ENCODE assay signal across 8 cellular contexts in the genomic region with DNA sequence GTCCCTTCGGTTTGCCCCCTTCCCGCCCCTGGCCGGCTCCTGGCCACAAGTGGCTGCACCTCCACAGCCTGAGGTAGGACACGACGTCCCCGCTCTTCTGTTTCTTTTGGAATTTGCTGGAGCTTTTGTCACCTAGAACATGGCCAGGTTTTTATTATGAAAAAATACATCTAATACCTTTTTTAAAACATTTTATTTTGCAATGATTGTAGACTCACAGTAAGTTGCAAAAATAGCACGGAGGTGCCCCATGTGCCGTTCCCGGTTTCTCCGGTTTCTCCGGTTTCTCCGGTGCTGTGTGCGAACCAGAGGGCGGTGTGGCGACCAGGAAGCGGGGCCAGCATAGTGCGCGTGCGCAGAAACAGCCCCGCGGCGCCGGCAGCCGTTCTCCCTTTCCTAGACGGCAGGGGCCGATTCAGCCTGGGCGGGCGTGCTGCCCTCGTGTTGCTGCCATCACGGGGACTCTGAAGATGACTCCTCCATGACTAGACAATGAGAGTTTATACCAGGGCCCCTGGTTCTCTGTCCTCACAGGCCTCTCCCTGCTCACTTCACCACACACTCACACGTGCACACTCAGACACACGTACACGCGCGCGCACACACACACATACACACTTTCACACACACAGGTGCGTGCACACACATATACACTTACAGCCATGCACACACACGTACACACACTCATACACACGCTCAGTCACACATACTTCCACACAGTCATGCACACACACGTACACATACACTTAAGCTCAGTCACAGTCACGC.
DNase-seq lines count a peak whose midpoint lies in the region; ATAC-seq and TF ChIP-seq lines count a peak whose summit lies in the region.

No MANE protein-coding gene starts in this region.

- H3K4me3 Mint-ChIP-seq in naive B cell, result peak overlapping the region; percentile 70 to 97 (median 90)
- H3K4me3 Mint-ChIP-seq in stimulated activated memory B cell treated with anti-CD40 and anti-IgM and Interleukin-4, amounts not matched to agents 10 μg/mL and 1 μg/mL and 100 μg/mL, for 72 hours, result peak overlapping the region; percentile 82

- H3K9me3 Mint-ChIP-seq in naive B cell, result no peaks in the 10 kb centered on the region
- H3K9me3 Mint-ChIP-seq in stimulated activated memory B cell treated with anti-CD40 and anti-IgM and Interleukin-4, amounts not matched to agents 10 μg/mL and 1 μg/mL and 100 μg/mL, for 72 hours, result peaks cover 3% of the 10 kb centered on the region

- POLR2A ChIA-PET in OCI-LY7 (lab: Charles Lee), result no interaction called here

- H3K27ac Mint-ChIP-seq in naive B cell, result peak overlapping the region; percentile 14 to 98 (median 76)
- H3K27ac Mint-ChIP-seq in stimulated activated memory B cell treated with anti-CD40 and anti-IgM and Interleukin-4, amounts not matched to agents 10 μg/mL and 1 μg/mL and 100 μg/mL, for 72 hours, result peak overlapping the region; percentile 55

- intact Hi-C loops in OCI-LY7 (cut with micrococcal nuclease; ENCODE audit: unreplicated experiment), result loop anchor here (10.0 kb wide), 1 partner anchor 344 kb away; no protein-coding TSS in a partner anchor

- H3K9me3 ChIP-seq in OCI-LY7 (ENCODE audit: low read length) (no peaks in the 10 kb centered on the region), esophagus (ENCODE audit: control insufficient read depth in 2 of 2, insufficient read depth in 1 of 2, low read depth in 1 of 2, low read length in 1 of 2) (no peaks in the 10 kb centered on the region)

- peak overlapping the region; percentile 69 for H3K4me2 ChIP-seq in OCI-LY7 (ENCODE audit: low read length)

- H3K27me3 ChIP-seq in esophagus (ENCODE audit: control insufficient read depth in 1 of 2, insufficient read depth in 2 of 2, low read length in 2 of 2), result no peaks in the 10 kb centered on the region

- H3K9me2 ChIP-seq in OCI-LY7 (ENCODE audit: insufficient read depth, low read length), result no peaks in the 10 kb centered on the region

- peak; percentile 72 for DNase-seq in OCI-LY7 (ENCODE audit: low spot score)
- peak; percentile 71 for DNase-seq in activated T-cell treated with anti-CD3 and anti-CD28 coated beads for 4 hours
- DNase-seq in naive B cell, result peak; percentile 76
- DNase-seq in NCI-H1694 (lab: John Stamatoyannopoulos, UW), result no peak

- peaks cover 25% of the 10 kb centered on the region for H3K4me1 ChIP-seq in OCI-LY7 (ENCODE audit: insufficient read depth, low read length, poor library complexity, severe bottlenecking)
- H3K4me1 ChIP-seq in esophagus (ENCODE audit: control insufficient read depth in 2 of 2, insufficient read depth in 2 of 2, low read length in 1 of 2), result peaks cover 3 to 23% of the 10 kb centered on the region in 2 donors

- TF ChIP-seq CTCF in OCI-LY7 (conservative IDR thresholded peaks at IDR 0.05; ENCODE audit: low read length), result 0 out of 2 replicates have a peak, but pooled peaks have one; percentile 17

- H3K36me3 Mint-ChIP-seq in naive B cell, result no peaks in the 10 kb centered on the region
- H3K36me3 Mint-ChIP-seq in stimulated activated memory B cell treated with anti-CD40 and anti-IgM and Interleukin-4, amounts not matched to agents 10 μg/mL and 1 μg/mL and 100 μg/mL, for 72 hours, result no peaks in the 10 kb centered on the region

- 23 to 24% methylated on average over 41 of the region's 41 CpGs for WGBS in esophagus, 2 donors

- peak overlapping the region; percentile 85 for H2AFZ ChIP-seq in OCI-LY7 (ENCODE audit: low read length)

- H3K4me3 ChIP-seq in OCI-LY7 (ENCODE audit: low read depth, low read length, poor library complexity, severe bottlenecking) (peak overlapping the region; percentile 63), esophagus (ENCODE audit: low read depth in 1 of 2, low read length in 2 of 2) (peak overlapping the region in 1 of 2 donors; percentile 26)

- no peaks in the 10 kb centered on the region for H4K20me1 ChIP-seq in OCI-LY7 (ENCODE audit: insufficient read depth, low read length)

- peaks cover 6 to 13% (median 8%) of the 10 kb centered on the region in 3 donors for H3K27me3 Mint-ChIP-seq in naive B cell
- H3K27me3 Mint-ChIP-seq in stimulated activated memory B cell treated with anti-CD40 and anti-IgM and Interleukin-4, amounts not matched to agents 10 μg/mL and 1 μg/mL and 100 μg/mL, for 72 hours, result no peaks in the 10 kb centered on the region

- H3K27ac ChIP-seq in OCI-LY7 (ENCODE audit: low read depth, low read length, poor library complexity, severe bottlenecking) (no peak overlapping the region), esophagus (ENCODE audit: low read depth in 2 of 2, low read length in 1 of 2) (peak overlapping the region; percentile 58 to 87)

- CTCF ChIA-PET in OCI-LY7 (lab: Charles Lee; ENCODE audit: unreplicated experiment), result no interaction called here

- H3K4me1 Mint-ChIP-seq in naive B cell, result peaks cover 30 to 41% (median 41%) of the 10 kb centered on the region in 3 donors
- peaks cover 42% of the 10 kb centered on the region for H3K4me1 Mint-ChIP-seq in stimulated activated memory B cell treated with anti-CD40 and anti-IgM and Interleukin-4, amounts not matched to agents 10 μg/mL and 1 μg/mL and 100 μg/mL, for 72 hours

- peak; percentile 52 for ATAC-seq in GM18505 (IDR thresholded peaks at IDR 0.05; ENCODE audit: unreplicated experiment)
- ATAC-seq in HG03565 (IDR thresholded peaks at IDR 0.05; ENCODE audit: unreplicated experiment), result peak; percentile 51
- peak; percentile 45 to 63 for ATAC-seq in naive B cell (ENCODE audit: low read depth in 2 of 2)
- peak; percentile 49 for ATAC-seq in stimulated activated memory B cell treated with anti-CD40 and anti-IgM and Interleukin-4, amounts not matched to agents 10 μg/mL and 1 μg/mL and 100 μg/mL, for 72 hours

- peak; percentile 52 for TF ChIP-seq POLR2A in GM18505 (IDR thresholded peaks at IDR 0.05; ENCODE audit: borderline replicate concordance, extremely low read depth, insufficient read depth, insufficient read length)

- H3K79me2 ChIP-seq in OCI-LY7 (ENCODE audit: insufficient read depth, low read depth, low read length), result no peaks in the 10 kb centered on the region

- no TSS peak for BruUV-seq in OCI-LY7 (replicated peaks; lab: Mats Ljungman, UMichigan)

- no peaks in the 10 kb centered on the region for H3K36me3 ChIP-seq in OCI-LY7 (ENCODE audit: insufficient read depth, low read length)
- no peaks in the 10 kb centered on the region for H3K36me3 ChIP-seq in esophagus (ENCODE audit: control insufficient read depth in 2 of 2, insufficient read depth in 2 of 2, low read length in 1 of 2)
